Comparison of ENCODE assay signal across 1 cellular context in the genomic region with DNA sequence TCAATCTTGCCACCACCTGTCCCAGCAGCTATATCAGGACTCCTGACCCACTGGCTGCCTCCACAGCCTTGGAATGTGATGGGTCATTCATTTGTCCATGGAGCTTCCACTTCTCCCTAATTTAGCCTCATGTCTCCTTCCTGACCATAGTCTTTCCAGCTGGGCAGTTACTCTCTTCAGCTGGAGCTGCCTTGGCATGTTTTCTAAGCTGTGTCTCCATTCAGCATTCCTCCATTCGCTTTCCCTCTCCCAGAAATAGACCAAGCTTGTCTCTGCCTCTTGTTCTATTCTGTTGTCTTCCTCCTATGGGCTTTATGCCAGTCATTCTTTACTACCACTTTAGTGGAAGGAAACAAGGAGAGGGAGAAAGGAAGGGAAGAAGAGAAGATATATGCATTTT.
TF ChIP-seq lines count a peak whose summit lies in the region.

No MANE protein-coding gene starts in this region.

TF ChIP-seq in GM23338, 12 proteins besides CTCF, POLR2A, EP300 and RAD21:
- TF ChIP-seq, protein P1, sequence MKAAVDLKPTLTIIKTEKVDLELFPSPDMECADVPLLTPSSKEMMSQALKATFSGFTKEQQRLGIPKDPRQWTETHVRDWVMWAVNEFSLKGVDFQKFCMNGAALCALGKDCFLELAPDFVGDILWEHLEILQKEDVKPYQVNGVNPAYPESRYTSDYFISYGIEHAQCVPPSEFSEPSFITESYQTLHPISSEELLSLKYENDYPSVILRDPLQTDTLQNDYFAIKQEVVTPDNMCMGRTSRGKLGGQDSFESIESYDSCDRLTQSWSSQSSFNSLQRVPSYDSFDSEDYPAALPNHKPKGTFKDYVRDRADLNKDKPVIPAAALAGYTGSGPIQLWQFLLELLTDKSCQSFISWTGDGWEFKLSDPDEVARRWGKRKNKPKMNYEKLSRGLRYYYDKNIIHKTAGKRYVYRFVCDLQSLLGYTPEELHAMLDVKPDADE (IDR thresholded peaks at IDR 0.05) = no peak
- no peak for TF ChIP-seq STAT1 (IDR thresholded peaks at IDR 0.05; ENCODE audit: unreplicated experiment)
- TF ChIP-seq JUNB (IDR thresholded peaks at IDR 0.05; ENCODE audit: unreplicated experiment) = no peak
- no peak for TF ChIP-seq CREB1 (CRISPR knock-in tag; IDR thresholded peaks at IDR 0.05; ENCODE audit: low read depth)
- no peak for TF ChIP-seq POLR2AphosphoS5 (IDR thresholded peaks at IDR 0.05; ENCODE audit: low read depth)
- TF ChIP-seq ZNF462 (CRISPR knock-in tag; IDR thresholded peaks at IDR 0.05) = no peak
- TF ChIP-seq ZNF114 (CRISPR knock-in tag; IDR thresholded peaks at IDR 0.05) = no peak
- TF ChIP-seq EZH2phosphoT487 (IDR thresholded peaks at IDR 0.05; ENCODE audit: unreplicated experiment) = no peak
